ENCODE assay signal across 8 cellular contexts in genomic region chr2:64049633-64050220, GRCh38. TPM values are rescaled to one million over a fixed set of nuclear protein-coding genes. Genes with fewer than 3 reads are reported as not detected.
DNase-seq lines count a peak whose midpoint lies in the region; ATAC-seq, FAIRE-seq and TF ChIP-seq lines count a peak whose summit lies in the region.

No MANE protein-coding gene starts in this region.

- H3K4me1 ChIP-seq in tibial nerve, result peaks cover 0 to 7% (median 0%) of the 10 kb centered on the region in 4 donors

- no peak for TF ChIP-seq POLR2A in tibial nerve (IDR thresholded peaks at IDR 0.05)

- no peaks in the 10 kb centered on the region for H3K36me3 ChIP-seq in tibial nerve

- no peaks in the 10 kb centered on the region for H3K27me3 ChIP-seq in tibial nerve

- H3K36me3 Mint-ChIP-seq in activated T-cell treated with anti-CD3 and anti-CD28 coated beads, Interleukin-2, amount 50 U/mL, for 72 hours (ENCODE audit: insufficient read depth in 2 of 2), result no peaks in the 10 kb centered on the region

- peak; percentile 37 for FAIRE-seq in RCC 7860 (lab: Jason Lieb, UNC)

- H3K4me3 ChIP-seq in tibial nerve, result no peak overlapping the region

- no peak overlapping the region for H3K4me3 Mint-ChIP-seq in activated T-cell treated with anti-CD3 and anti-CD28 coated beads, Interleukin-2, amount 50 U/mL, for 72 hours

- peaks cover 38% of the 10 kb centered on the region for H3K4me1 Mint-ChIP-seq in activated T-cell treated with anti-CD3 and anti-CD28 coated beads, Interleukin-2, amount 50 U/mL, for 72 hours (ENCODE audit: low read depth)

- WGBS in tibial nerve, 2 donors, result 5 to 10% methylated on average over 3 of the region's 3 CpGs

- peak; percentile 91 for ATAC-seq in GM21723 (IDR thresholded peaks at IDR 0.05; ENCODE audit: unreplicated experiment)
- ATAC-seq in activated T-cell treated with anti-CD3 and anti-CD28 coated beads, Interleukin-2, amount 50 U/mL, for 72 hours (replicated peaks in 1 of 2), result peak; percentile 92 to 95

- DNase-seq in Daoy (ENCODE audit: low read depth), result peak; percentile 64
- peak; percentile 81 to 84 for DNase-seq in Kasumi-1 (lab: John Stamatoyannopoulos, UW)
- peak; percentile 48 for DNase-seq in RCC 7860 (ENCODE audit: low spot score)
- DNase-seq in activated T-cell treated with anti-CD3 and anti-CD28 coated beads, Interleukin-2, amount 50 U/mL, for 72 hours, result peak; percentile 68 to 70
- peak; percentile 78 for DNase-seq in fibroblast of peridontal ligament (ENCODE audit: extremely low read depth)
- DNase-seq in nucleus accumbens (lab: John Stamatoyannopoulos, UW), result peak in 51 of 56 donors; percentile 1 to 84 (median 51)
- DNase-seq in tibial nerve (ENCODE audit: low spot score in 2 of 2), result peak; percentile 16 to 70

- peak in 1 of 2 donors; percentile 47 for TF ChIP-seq EP300 in tibial nerve (IDR thresholded peaks at IDR 0.05)

- H3K9me3 ChIP-seq in tibial nerve, result no peaks in the 10 kb centered on the region

- peak; percentile 80 to 91 (median 86) for TF ChIP-seq CTCF in tibial nerve (IDR thresholded peaks at IDR 0.05)

- no peaks in the 10 kb centered on the region for H3K27me3 Mint-ChIP-seq in activated T-cell treated with anti-CD3 and anti-CD28 coated beads, Interleukin-2, amount 50 U/mL, for 72 hours (ENCODE audit: low read depth)

- peak overlapping the region in 1 of 4 donors; percentile 27 for H3K27ac ChIP-seq in tibial nerve

- H3K9me3 Mint-ChIP-seq in activated T-cell treated with anti-CD3 and anti-CD28 coated beads, Interleukin-2, amount 50 U/mL, for 72 hours, result no peaks in the 10 kb centered on the region

- no peak overlapping the region for H3K27ac Mint-ChIP-seq in activated T-cell treated with anti-CD3 and anti-CD28 coated beads, Interleukin-2, amount 50 U/mL, for 72 hours

RNA-seq across cellular contexts. Expression of gene VPS54, which starts 30.5 kb away (rescaled TPM):
- total RNA-seq in Daoy (2014; rRNA removed; shearing (Covaris generic)), result 9.9 and 12.6 TPM in 2 replicates
- total RNA-seq in activated T-cell treated with anti-CD3 and anti-CD28 coated beads, Interleukin-2, amount 50 U/mL, for 72 hours, result 10 to 100 TPM; 12.9 to 13.2 TPM
- 10 to 100 TPM; 19.8 to 24.0 (median 22.2) TPM for total RNA-seq in tibial nerve
